ENCODE assay signal across 1 cellular context in the genomic region with DNA sequence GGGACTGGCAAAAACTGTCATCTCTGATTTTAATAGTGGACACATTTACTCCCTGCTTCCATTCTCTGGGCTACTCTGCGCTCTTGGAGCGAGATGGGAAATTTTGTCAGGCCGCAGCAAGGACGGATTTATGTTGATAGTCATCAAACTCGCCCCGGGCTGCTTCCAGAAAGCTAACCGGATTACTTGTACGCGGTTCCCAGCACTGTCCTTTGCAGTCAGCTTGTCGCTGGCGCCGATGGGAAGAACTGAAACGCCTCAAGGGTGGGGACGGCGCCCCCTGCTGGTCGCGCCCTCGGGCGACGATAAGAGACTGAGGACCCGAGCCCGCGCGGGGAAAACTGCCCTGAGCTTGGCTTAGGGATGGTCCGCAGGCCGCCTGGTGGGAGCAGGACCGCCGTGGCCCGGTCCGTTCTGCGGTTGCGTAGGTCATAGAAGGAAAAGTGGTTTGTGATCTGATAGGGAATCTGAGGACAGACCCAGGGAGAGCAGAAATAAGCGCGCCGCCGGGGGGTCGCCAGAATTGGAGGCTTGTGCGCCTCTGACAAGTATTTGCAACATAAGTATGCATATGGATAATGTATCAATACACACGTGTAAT.
TF ChIP-seq lines count a peak whose summit lies in the region.

No MANE protein-coding gene starts in this region.

TF ChIP-seq in HepG2, 621 proteins besides CTCF, POLR2A, EP300 and RAD21 (continued from another document and continues in another):
- TF ChIP-seq, protein P1, sequence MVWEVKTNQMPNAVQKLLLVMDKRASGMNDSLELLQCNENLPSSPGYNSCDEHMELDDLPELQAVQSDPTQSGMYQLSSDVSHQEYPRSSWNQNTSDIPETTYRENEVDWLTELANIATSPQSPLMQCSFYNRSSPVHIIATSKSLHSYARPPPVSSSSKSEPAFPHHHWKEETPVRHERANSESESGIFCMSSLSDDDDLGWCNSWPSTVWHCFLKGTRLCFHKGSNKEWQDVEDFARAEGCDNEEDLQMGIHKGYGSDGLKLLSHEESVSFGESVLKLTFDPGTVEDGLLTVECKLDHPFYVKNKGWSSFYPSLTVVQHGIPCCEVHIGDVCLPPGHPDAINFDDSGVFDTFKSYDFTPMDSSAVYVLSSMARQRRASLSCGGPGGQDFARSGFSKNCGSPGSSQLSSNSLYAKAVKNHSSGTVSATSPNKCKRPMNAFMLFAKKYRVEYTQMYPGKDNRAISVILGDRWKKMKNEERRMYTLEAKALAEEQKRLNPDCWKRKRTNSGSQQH (CRISPR knock-in tag; IDR thresholded peaks at IDR 0.05; ENCODE audit: low read depth): 0 out of 2 replicates have a peak, but pooled peaks have one; percentile 78
- 0 out of 2 replicates have a peak, but pooled peaks have one; percentile 58 for TF ChIP-seq ZNF790 (CRISPR knock-in tag; IDR thresholded peaks at IDR 0.05; ENCODE audit: borderline replicate concordance)
- no peak for TF ChIP-seq ZNF883 (CRISPR knock-in tag; IDR thresholded peaks at IDR 0.05; ENCODE audit: not compliant biosample characterization)
- TF ChIP-seq ZBTB44 (CRISPR knock-in tag; IDR thresholded peaks at IDR 0.05): no peak
- TF ChIP-seq, protein P2, sequence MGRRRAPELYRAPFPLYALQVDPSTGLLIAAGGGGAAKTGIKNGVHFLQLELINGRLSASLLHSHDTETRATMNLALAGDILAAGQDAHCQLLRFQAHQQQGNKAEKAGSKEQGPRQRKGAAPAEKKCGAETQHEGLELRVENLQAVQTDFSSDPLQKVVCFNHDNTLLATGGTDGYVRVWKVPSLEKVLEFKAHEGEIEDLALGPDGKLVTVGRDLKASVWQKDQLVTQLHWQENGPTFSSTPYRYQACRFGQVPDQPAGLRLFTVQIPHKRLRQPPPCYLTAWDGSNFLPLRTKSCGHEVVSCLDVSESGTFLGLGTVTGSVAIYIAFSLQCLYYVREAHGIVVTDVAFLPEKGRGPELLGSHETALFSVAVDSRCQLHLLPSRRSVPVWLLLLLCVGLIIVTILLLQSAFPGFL (CRISPR knock-in tag; IDR thresholded peaks at IDR 0.05): no peak
- TF ChIP-seq TFDP1 (CRISPR knock-in tag; IDR thresholded peaks at IDR 0.05; ENCODE audit: borderline replicate concordance): peak; percentile 86
- TF ChIP-seq ZNF720 (CRISPR knock-in tag; IDR thresholded peaks at IDR 0.05): no peak
- peak; percentile 58; the same call in 1 of the 2 replicates for TF ChIP-seq ZNF609 (CRISPR knock-in tag; IDR thresholded peaks at IDR 0.05; ENCODE audit: borderline replicate concordance)
- peak; percentile 79; the same call in 1 of the 2 replicates for TF ChIP-seq ZNF335 (CRISPR knock-in tag; IDR thresholded peaks at IDR 0.05)
- TF ChIP-seq ZSCAN25 (CRISPR knock-in tag; IDR thresholded peaks at IDR 0.05): peak; percentile 55; the same call in 1 of the 2 replicates
- TF ChIP-seq SIN3A (IDR thresholded peaks at IDR 0.05; ENCODE audit: borderline replicate concordance, low read depth, low read length): 0 out of 2 replicates have a peak, but pooled peaks have one; percentile 40
- TF ChIP-seq KDM6A (CRISPR knock-in tag; IDR thresholded peaks at IDR 0.05; ENCODE audit: low read depth): no peak
- TF ChIP-seq REXO4 (CRISPR knock-in tag; IDR thresholded peaks at IDR 0.05; ENCODE audit: borderline replicate concordance): no peak
- no peak for TF ChIP-seq ZNF75D (CRISPR knock-in tag; IDR thresholded peaks at IDR 0.05; ENCODE audit: borderline replicate concordance)
- TF ChIP-seq ZFAT (CRISPR knock-in tag; conservative IDR thresholded peaks at IDR 0.05): no peak
- no peak for TF ChIP-seq U2AF2 (IDR thresholded peaks at IDR 0.05; ENCODE audit: low read depth, low read length)
- peak; percentile 74; the same call in 1 of the 2 replicates for TF ChIP-seq ZNF333 (CRISPR knock-in tag; IDR thresholded peaks at IDR 0.05; ENCODE audit: borderline replicate concordance)
- TF ChIP-seq RORA (CRISPR knock-in tag; IDR thresholded peaks at IDR 0.05): no peak
- TF ChIP-seq, protein P3, sequence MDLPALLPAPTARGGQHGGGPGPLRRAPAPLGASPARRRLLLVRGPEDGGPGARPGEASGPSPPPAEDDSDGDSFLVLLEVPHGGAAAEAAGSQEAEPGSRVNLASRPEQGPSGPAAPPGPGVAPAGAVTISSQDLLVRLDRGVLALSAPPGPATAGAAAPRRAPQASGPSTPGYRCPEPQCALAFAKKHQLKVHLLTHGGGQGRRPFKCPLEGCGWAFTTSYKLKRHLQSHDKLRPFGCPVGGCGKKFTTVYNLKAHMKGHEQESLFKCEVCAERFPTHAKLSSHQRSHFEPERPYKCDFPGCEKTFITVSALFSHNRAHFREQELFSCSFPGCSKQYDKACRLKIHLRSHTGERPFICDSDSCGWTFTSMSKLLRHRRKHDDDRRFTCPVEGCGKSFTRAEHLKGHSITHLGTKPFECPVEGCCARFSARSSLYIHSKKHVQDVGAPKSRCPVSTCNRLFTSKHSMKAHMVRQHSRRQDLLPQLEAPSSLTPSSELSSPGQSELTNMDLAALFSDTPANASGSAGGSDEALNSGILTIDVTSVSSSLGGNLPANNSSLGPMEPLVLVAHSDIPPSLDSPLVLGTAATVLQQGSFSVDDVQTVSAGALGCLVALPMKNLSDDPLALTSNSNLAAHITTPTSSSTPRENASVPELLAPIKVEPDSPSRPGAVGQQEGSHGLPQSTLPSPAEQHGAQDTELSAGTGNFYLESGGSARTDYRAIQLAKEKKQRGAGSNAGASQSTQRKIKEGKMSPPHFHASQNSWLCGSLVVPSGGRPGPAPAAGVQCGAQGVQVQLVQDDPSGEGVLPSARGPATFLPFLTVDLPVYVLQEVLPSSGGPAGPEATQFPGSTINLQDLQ (CRISPR knock-in tag; IDR thresholded peaks at IDR 0.05): no peak
- TF ChIP-seq SP1 (IDR thresholded peaks at IDR 0.05): no peak
- 0 out of 2 replicates have a peak, but pooled peaks have one; percentile 34 for TF ChIP-seq SP1 (CRISPR knock-in tag; IDR thresholded peaks at IDR 0.05)
- no peak for TF ChIP-seq ZNF672 (CRISPR knock-in tag; IDR thresholded peaks at IDR 0.05)
- TF ChIP-seq KLF13 (CRISPR knock-in tag; IDR thresholded peaks at IDR 0.05): peak; percentile 72; the same call in 1 of the 2 replicates
- TF ChIP-seq NRL (CRISPR knock-in tag; IDR thresholded peaks at IDR 0.05; ENCODE audit: borderline replicate concordance): peak; percentile 73; the same call in 1 of the 2 replicates
- TF ChIP-seq ERF (CRISPR knock-in tag; IDR thresholded peaks at IDR 0.05): peak; percentile 94
- TF ChIP-seq ZNF317 (CRISPR knock-in tag; IDR thresholded peaks at IDR 0.05): peak; percentile 96
- TF ChIP-seq ZFX (CRISPR knock-in tag; IDR thresholded peaks at IDR 0.05; ENCODE audit: low read depth): peak; percentile 74
- TF ChIP-seq ZNF343 (CRISPR knock-in tag; IDR thresholded peaks at IDR 0.05): peak; percentile 42; the same call in 1 of the 2 replicates
- TF ChIP-seq ZNF136 (CRISPR knock-in tag; IDR thresholded peaks at IDR 0.05; ENCODE audit: low read depth): 0 out of 2 replicates have a peak, but pooled peaks have one; percentile 64
- TF ChIP-seq ZSCAN20 (CRISPR knock-in tag; IDR thresholded peaks at IDR 0.05; ENCODE audit: borderline replicate concordance): peak; percentile 99
- no peak for TF ChIP-seq ZEB1 (IDR thresholded peaks at IDR 0.05; ENCODE audit: insufficient replicate concordance, low read depth)
- 0 out of 2 replicates have a peak, but pooled peaks have one; percentile 29 for TF ChIP-seq ZNF547 (CRISPR knock-in tag; IDR thresholded peaks at IDR 0.05)
- TF ChIP-seq SRSF1 (optimal IDR thresholded peaks at IDR 0.05; ENCODE audit: low read depth, low read length): peak; percentile 58
- TF ChIP-seq ZNF878 (CRISPR knock-in tag; IDR thresholded peaks at IDR 0.05): peak; percentile 89; the same call in 1 of the 2 replicates
- no peak for TF ChIP-seq PLSCR1 (CRISPR knock-in tag; IDR thresholded peaks at IDR 0.05; ENCODE audit: borderline replicate concordance)
- TF ChIP-seq DMAP1 (CRISPR knock-in tag; IDR thresholded peaks at IDR 0.05): 0 out of 2 replicates have a peak, but pooled peaks have one; percentile 57
- no peak for TF ChIP-seq TCF7 (IDR thresholded peaks at IDR 0.05; ENCODE audit: low read depth)
- peak; percentile 56; the same call in 1 of the 2 replicates for TF ChIP-seq ARID3A (IDR thresholded peaks at IDR 0.05; ENCODE audit: low read depth, low read length)
- TF ChIP-seq ZNF260 (CRISPR knock-in tag; IDR thresholded peaks at IDR 0.05; ENCODE audit: borderline replicate concordance, low read depth): no peak
- TF ChIP-seq NFKBIZ (CRISPR knock-in tag; IDR thresholded peaks at IDR 0.05): no peak
- no peak for TF ChIP-seq MAZ (IDR thresholded peaks at IDR 0.05; ENCODE audit: borderline replicate concordance, low read depth, low read length)
- TF ChIP-seq MAZ (CRISPR knock-in tag; IDR thresholded peaks at IDR 0.05; ENCODE audit: low read depth): peak; percentile 54; the same call in 1 of the 2 replicates
- TF ChIP-seq SPEN (CRISPR knock-in tag; IDR thresholded peaks at IDR 0.05; ENCODE audit: low read depth): peak; percentile 83
- no peak for TF ChIP-seq NONO (IDR thresholded peaks at IDR 0.05)
- TF ChIP-seq NONO (CRISPR knock-in tag; conservative IDR thresholded peaks at IDR 0.05): peak; percentile 96
- TF ChIP-seq ZBTB21 (CRISPR knock-in tag; IDR thresholded peaks at IDR 0.05): no peak
- peak; percentile 72 for TF ChIP-seq FOSL2 (CRISPR knock-in tag; IDR thresholded peaks at IDR 0.05)
